24 cellular contexts compared by ENCODE assay signal in genomic region chr10:63636812-63637211, GRCh38.
DNase-seq lines count a peak whose midpoint lies in the region; ATAC-seq and TF ChIP-seq lines count a peak whose summit lies in the region.
"Had no signal": no experiment of that assay in that cellular context is flagged by ENCODE, and none has a peak within 500 bp of the region (broad histone marks: within the 10 kb centered on the region; RNA-seq: fewer than 3 reads in every experiment).

No MANE protein-coding gene starts in this region.

- no peaks in the 10 kb centered on the region for H3K9me2 ChIP-seq in SK-N-SH

- peaks cover 0 to 2% of the 10 kb centered on the region in 2 experiments; a peak in 2 of 4 replicates for H3K4me1 ChIP-seq in SK-N-SH (ENCODE audit: control insufficient read depth in 1 of 2, insufficient read depth in 2 of 2, low read depth in 1 of 2, low read length in 1 of 2)

- CTCF ChIA-PET in SK-N-SH (lab: Yijun Ruan, JAX): interaction anchor here (0.6 to 0.9 kb wide), 3 partner anchors 75 to 479 kb away, joined by 3 to 5 read pairs (median 4); no protein-coding TSS in a partner anchor

- H3K27me3 ChIP-seq in SK-N-SH (ENCODE audit: insufficient read depth): no peaks in the 10 kb centered on the region
- H3K27me3 ChIP-seq: upper lobe of left lung had no signal

- no peaks in the 10 kb centered on the region for H4K20me1 ChIP-seq in SK-N-SH (ENCODE audit: insufficient read depth)

- no peaks in the 10 kb centered on the region for H3F3A ChIP-seq in SK-N-SH (replicated peaks; ENCODE audit: insufficient read depth)

- DNase-seq in GM10266 (ENCODE audit: extremely low spot score): peak; percentile 24
- DNase-seq in left colon: no peak
- no peak for DNase-seq in SK-N-SH
- DNase-seq in activated naive CD4-positive, alpha-beta T cell (lab: John Stamatoyannopoulos, UW): no peak
- DNase-seq: activated CD4-positive, alpha-beta T cell treated with anti-CD3 and anti-CD28 coated beads, Interleukin-2, amount 10 ng/mL, durations not matched to agents 7 days and 5 days; activated naive CD4-positive, alpha-beta T cell treated with Interleukin-2 at 50 U/mL for 16 hours; activated T-cell treated with anti-CD3 and anti-CD28 coated beads, Interleukin-2, amount 50 U/mL, for 48 hours; CD8-positive, alpha-beta T cell; cerebellar nuclear complex; DMS 273 treated with DMSO at 0.1 percent for 48 hours; hippocampal formation; NCI-H1694; NCI-H510A treated with DMSO at 0.1 percent for 48 hours; PC-3; posterior cingulate gyrus; right cardiac atrium; Right ventricle myocardium superior; stimulated activated CD4-positive, alpha-beta T cell treated with anti-CD3 and anti-CD28 coated beads, Interleukin-2, amount 100 ng/mL, for 48 hours; substantia nigra; upper lobe of left lung had no signal

- H3K4me3 ChIP-seq in SK-N-SH (ENCODE audit: low read depth in 2 of 2, low read length in 1 of 2): no peak overlapping the region
- H3K4me3 ChIP-seq: upper lobe of left lung had no signal

- no peak overlapping the region for H3K9ac ChIP-seq in SK-N-SH

- POLR2A ChIA-PET in SK-N-SH (lab: Yijun Ruan, JAX): no interaction called here

- H3K36me3 ChIP-seq in SK-N-SH (replicated peaks in 1 of 2; ENCODE audit: control insufficient read depth in 1 of 2, insufficient read depth in 2 of 2, low read length in 1 of 2): no peaks in the 10 kb centered on the region
- H3K36me3 ChIP-seq: upper lobe of left lung had no signal

- ATAC-seq in GM18868 (IDR thresholded peaks at IDR 0.05; ENCODE audit: unreplicated experiment) (peak; percentile 84), GM21576 (IDR thresholded peaks at IDR 0.05; ENCODE audit: unreplicated experiment) (peak; percentile 67), HG03175 (IDR thresholded peaks at IDR 0.05; ENCODE audit: unreplicated experiment) (peak; percentile 42), left colon (no peak), GM18861 (IDR thresholded peaks at IDR 0.05; ENCODE audit: unreplicated experiment) (no peak)
- ATAC-seq: CD8-positive, alpha-beta T cell; PC-3; right cardiac atrium had no signal

- WGBS in SK-N-SH (ENCODE audit: low lambda C conversion rate): 54% methylated on average over 3 of the region's 3 CpGs

- H2AFZ ChIP-seq in SK-N-SH (ENCODE audit: low read depth): no peak overlapping the region

- H3K4me2 ChIP-seq in SK-N-SH: no peak overlapping the region

- intact Hi-C loops in left colon (cut with DNase I, micrococcal nuclease): loop anchor here in 1 of 2 donors (5.0 to 10.0 kb wide), 2 partner anchors 75 to 172 kb away; partner anchors contain the start of gene JMJD1C

- H3K79me2 ChIP-seq in SK-N-SH (ENCODE audit: insufficient read depth): no peaks in the 10 kb centered on the region

- TF ChIP-seq EP300 in SK-N-SH (IDR thresholded peaks at IDR 0.05; ENCODE audit: borderline replicate concordance in 1 of 2, low read depth in 1 of 2, low read length in 1 of 2): no peak

- TF ChIP-seq RAD21 in SK-N-SH (IDR thresholded peaks at IDR 0.05; ENCODE audit: low read length): no peak

- H3K27ac ChIP-seq in SK-N-SH (ENCODE audit: low read depth in 2 of 2, low read length in 1 of 2): no peak overlapping the region
- H3K27ac ChIP-seq: upper lobe of left lung had no signal

- no peak for TF ChIP-seq CTCF in GM10266 (IDR thresholded peaks at IDR 0.05; ENCODE audit: control insufficient read depth, insufficient read depth, low read depth, missing control alignments)
- TF ChIP-seq CTCF in SK-N-SH (IDR thresholded peaks at IDR 0.05): no peak

- H3K9me3 ChIP-seq in SK-N-SH: no peaks in the 10 kb centered on the region
- H3K9me3 ChIP-seq: upper lobe of left lung had no signal

TF ChIP-seq in SK-N-SH, 30 proteins besides CTCF, POLR2A, EP300 and RAD21:
- TF ChIP-seq ELF1 (IDR thresholded peaks at IDR 0.05) (no peak), REST (IDR thresholded peaks at IDR 0.05; ENCODE audit: low read depth, low read length) (no peak), PBX3 (IDR thresholded peaks at IDR 0.05) (no peak), EZH2phosphoT487 (IDR thresholded peaks at IDR 0.05; ENCODE audit: borderline replicate concordance, low read depth) (no peak), GATA2 (CRISPR knock-in tag; IDR thresholded peaks at IDR 0.05) (no peak), FOXM1 (IDR thresholded peaks at IDR 0.05; ENCODE audit: low read depth) (no peak), TAF1 (IDR thresholded peaks at IDR 0.05; ENCODE audit: borderline replicate concordance, low read depth, low read length) (no peak), RFX5 (IDR thresholded peaks at IDR 0.05; ENCODE audit: low read length) (no peak), NRF1 (IDR thresholded peaks at IDR 0.05; ENCODE audit: low read depth, low read length) (no peak), SMC3 (IDR thresholded peaks at IDR 0.05; ENCODE audit: low read depth, low read length) (no peak), NFIC (IDR thresholded peaks at IDR 0.05; ENCODE audit: borderline replicate concordance) (no peak), ZBTB33 (IDR thresholded peaks at IDR 0.05; ENCODE audit: borderline replicate concordance, low read depth) (no peak), GABPA (IDR thresholded peaks at IDR 0.05; ENCODE audit: low read depth) (no peak), TEAD4 (IDR thresholded peaks at IDR 0.05; ENCODE audit: borderline replicate concordance, insufficient read depth) (no peak)

Comparison
In these comparisons a context has a peak if more than half of its experiments do, and no peak if none do; other contexts are left out.
1. ATAC-seq: peak in GM18868 (single experiment), GM21576 (single experiment) and HG03175 (single experiment); none in left colon (single experiment) and GM18861 (single experiment).